ENCODE assay signal across 18 cellular contexts in the genomic region with DNA sequence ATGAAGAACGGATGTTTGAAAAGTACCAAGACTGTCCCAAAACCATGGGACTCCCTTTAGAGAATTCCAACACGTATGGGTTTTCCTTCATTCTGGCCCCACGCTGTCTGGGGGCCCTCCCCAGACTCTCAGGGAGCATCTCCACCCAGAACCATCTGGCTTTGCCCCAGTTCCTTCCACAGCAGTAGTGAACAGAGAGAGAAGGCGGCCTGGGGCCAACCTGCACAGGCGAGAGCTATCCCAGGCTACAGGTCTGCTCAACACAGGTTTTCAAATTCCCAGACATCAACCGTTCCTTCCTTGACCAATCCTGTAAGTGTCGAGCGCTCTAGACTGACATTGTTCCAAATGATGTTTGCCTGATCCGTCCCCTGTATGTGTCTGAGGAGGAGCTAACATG.
DNase-seq lines count a peak whose midpoint lies in the region; ATAC-seq and TF ChIP-seq lines count a peak whose summit lies in the region.
"Had no signal": no experiment of that assay in that cellular context is flagged by ENCODE, and none has a peak within 500 bp of the region (broad histone marks: within the 10 kb centered on the region; RNA-seq: fewer than 3 reads in every experiment).

No MANE protein-coding gene starts in this region.

- no peak for TF ChIP-seq POLR2A in spleen (IDR thresholded peaks at IDR 0.05)

- no peak overlapping the region for H2BK15ac ChIP-seq in mesenchymal stem cell (ENCODE audit: low read depth, poor library complexity, severe bottlenecking)

- H3K4ac ChIP-seq in mesenchymal stem cell (ENCODE audit: low read depth in 1 of 2, low read length in 2 of 2), result no peak overlapping the region

- no peak overlapping the region for H2AK5ac ChIP-seq in mesenchymal stem cell (ENCODE audit: low read length, severe bottlenecking)

- no peak overlapping the region for H4K91ac ChIP-seq in mesenchymal stem cell (ENCODE audit: low read length)

- H4K8ac ChIP-seq in mesenchymal stem cell (ENCODE audit: low read length), result no peak overlapping the region

- H3K9me3 ChIP-seq in mesenchymal stem cell (ENCODE audit: control insufficient read depth, low read length) (no peaks in the 10 kb centered on the region), spleen (no peaks in the 10 kb centered on the region)
- H3K9me3 ChIP-seq: A549; BLaER1 treated with 17β-estradiol and CSF1 and Interleukin-3, amounts not matched to agents 10 nM and 100 nM; Caco-2 had no signal

- intact Hi-C loops in cardiac septum (cut with DNase I), result no loop called here
- intact Hi-C loops in left cardiac atrium (cut with DNase I), result no loop called here
- intact Hi-C loops in spleen (cut with DNase I; ENCODE audit: low total_unique reads), result no loop called here

- H2AFZ ChIP-seq in mesenchymal stem cell (ENCODE audit: low read depth, low read length), result no peak overlapping the region

- H3K27me3 ChIP-seq in mesenchymal stem cell (ENCODE audit: control insufficient read depth in 1 of 2, insufficient read depth in 1 of 2, low read length in 2 of 2), result no peaks in the 10 kb centered on the region
- no peaks in the 10 kb centered on the region for H3K27me3 ChIP-seq in spleen (replicated peaks in 1 of 7)
- H3K27me3 ChIP-seq: BLaER1 treated with 17β-estradiol and CSF1 and Interleukin-3, amounts not matched to agents 10 nM and 100 nM had no signal

- H3K4me3 ChIP-seq in mesenchymal stem cell (ENCODE audit: insufficient read depth in 1 of 2, low read depth in 1 of 2, low read length in 2 of 2), result no peak overlapping the region
- H3K4me3 ChIP-seq in spleen, result no peak overlapping the region
- H3K4me3 ChIP-seq: A549; BLaER1 treated with 17β-estradiol and CSF1 and Interleukin-3, amounts not matched to agents 10 nM and 100 nM had no signal

- no peaks in the 10 kb centered on the region for H3K79me1 ChIP-seq in mesenchymal stem cell (replicated peaks; ENCODE audit: low read length, poor library complexity, severe bottlenecking)

- no peak for TF ChIP-seq CTCF in spleen (IDR thresholded peaks at IDR 0.05 in 8 of 11, conservative IDR thresholded peaks at IDR 0.05 in 3 of 11)

- peak overlapping the region; percentile 15 for H2BK120ac ChIP-seq in mesenchymal stem cell (ENCODE audit: low read depth, low read length)

- H3K36me3 ChIP-seq in mesenchymal stem cell (ENCODE audit: control insufficient read depth in 1 of 2, insufficient read depth in 2 of 2, low read depth in 1 of 2, low read length in 2 of 2) (no peaks in the 10 kb centered on the region), spleen (peaks cover 0 to 81% (median 14%) of the 10 kb centered on the region in 6 donors)

- H3K14ac ChIP-seq in mesenchymal stem cell (ENCODE audit: low read length in 2 of 2), result no peak overlapping the region

- no peak overlapping the region for H3K18ac ChIP-seq in mesenchymal stem cell (ENCODE audit: low read depth in 1 of 2, low read length in 2 of 2)

- no peak overlapping the region for H3K9ac ChIP-seq in mesenchymal stem cell (ENCODE audit: low read length)
- H3K9ac ChIP-seq: BLaER1 treated with 17β-estradiol and CSF1 and Interleukin-3, amounts not matched to agents 10 nM and 100 nM had no signal

- no peak for ATAC-seq in left cardiac atrium
- ATAC-seq: A549; CD8-positive, alpha-beta T cell had no signal

- H3K4me1 ChIP-seq in mesenchymal stem cell (ENCODE audit: control insufficient read depth, insufficient read depth, low read depth, low read length), result peaks cover 2% of the 10 kb centered on the region
- H3K4me1 ChIP-seq in spleen, result peaks cover 0 to 39% (median 20%) of the 10 kb centered on the region in 6 donors
- H3K4me1 ChIP-seq: A549, Caco-2 had no signal

- no peak overlapping the region for H2BK5ac ChIP-seq in mesenchymal stem cell (ENCODE audit: low read depth, low read length, poor library complexity, severe bottlenecking)

- H3K27ac ChIP-seq in mesenchymal stem cell (ENCODE audit: low read length, poor library complexity, severe bottlenecking) (no peak overlapping the region), spleen (no peak overlapping the region)
- H3K27ac ChIP-seq: 22Rv1; A549; BLaER1 treated with 17β-estradiol and CSF1 and Interleukin-3, amounts not matched to agents 10 nM and 100 nM; C4-2B had no signal

- 74% methylated on average over 9 of the region's 9 CpGs for WGBS in mesenchymal stem cell
- WGBS in spleen, 5 donors, result 66 to 95% (median 80%) methylated on average over 9 of the region's 9 CpGs

- H3K23ac ChIP-seq in mesenchymal stem cell (ENCODE audit: low read length in 2 of 2), result no peak overlapping the region

- no peak overlapping the region for H3K4me2 ChIP-seq in mesenchymal stem cell (ENCODE audit: low read length, poor library complexity, severe bottlenecking)
- H3K4me2 ChIP-seq: A549 had no signal

- H2BK12ac ChIP-seq in mesenchymal stem cell (ENCODE audit: low read length in 2 of 2), result no peak overlapping the region

- peak; percentile 57 for DNase-seq in cardiac septum (ENCODE audit: low spot score)
- DNase-seq in left cardiac atrium, result no peak
- no peak for DNase-seq in mesenchymal stem cell
- DNase-seq in spleen, result peak; percentile 41
- DNase-seq in dedifferentiated amniotic fluid mesenchymal stem cell (ENCODE audit: extremely low spot score), result no peak
- no peak for DNase-seq in cerebellar nuclear complex (lab: John Stamatoyannopoulos, UW)
- no peak for DNase-seq in stimulated activated CD4-positive, alpha-beta T cell treated with anti-CD3 and anti-CD28 coated beads, Interleukin-2, amount 100 ng/mL, for 24 hours
- DNase-seq: AML-193; Caco-2; Calu3; CD4-positive, alpha-beta T cell; CD8-positive, alpha-beta T cell; DMS79 treated with DMSO at 0.1 percent for 48 hours; GF-D8 had no signal

Comparison
In these comparisons a context has a peak if more than half of its experiments do, and no peak if none do; other contexts are left out.
1. DNase-seq: peak in cardiac septum (single experiment) and spleen (single experiment); none in left cardiac atrium (single experiment), mesenchymal stem cell (single experiment), dedifferentiated amniotic fluid mesenchymal stem cell (single experiment), cerebellar nuclear complex (0 of 2) and stimulated activated CD4-positive, alpha-beta T cell treated with anti-CD3 and anti-CD28 coated beads, Interleukin-2, amount 100 ng/mL, for 24 hours (0 of 2).